ENCODE assay signal across 8 cellular contexts in the genomic region with DNA sequence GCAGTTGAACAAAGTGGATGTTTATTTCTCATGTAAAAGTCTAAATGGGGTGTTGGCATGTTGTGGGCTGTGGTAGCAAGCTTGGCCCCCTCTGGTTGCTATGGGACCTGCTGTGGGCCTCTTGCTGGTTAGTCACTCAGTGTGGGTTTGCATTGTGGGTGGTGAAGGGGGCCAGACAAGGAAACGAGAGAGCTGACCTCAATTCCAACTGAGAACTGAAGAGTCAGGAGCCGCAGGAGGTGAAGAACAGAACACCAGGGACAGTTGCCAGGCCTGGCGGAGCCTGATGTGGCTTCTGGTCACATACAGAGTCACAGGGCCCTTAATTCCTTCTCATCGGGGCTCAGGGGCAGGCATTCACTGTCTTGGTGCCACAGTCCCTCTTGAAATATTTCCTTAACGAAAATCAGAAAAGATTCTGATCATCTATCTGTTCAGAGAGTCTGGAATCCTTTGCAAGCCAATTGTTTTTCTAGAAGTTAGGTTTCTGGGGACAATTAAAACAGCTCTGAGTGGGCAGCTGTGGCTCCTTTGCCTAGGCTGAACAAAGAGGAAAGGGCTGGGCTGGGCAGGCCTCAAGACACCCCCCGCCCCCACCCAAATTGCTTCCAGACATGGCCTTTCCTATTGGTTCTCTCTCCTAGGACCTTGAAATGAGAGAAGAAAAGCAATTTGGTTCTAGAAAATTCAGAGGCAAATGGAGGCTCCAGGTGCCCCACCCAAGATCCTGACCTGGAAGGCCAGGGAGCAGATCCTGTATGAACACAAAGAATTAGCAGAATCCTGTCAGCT. TPM values are rescaled to one million over a fixed set of nuclear protein-coding genes. Genes with fewer than 3 reads are reported as not detected.
DNase-seq lines count a peak whose midpoint lies in the region; ATAC-seq and TF ChIP-seq lines count a peak whose summit lies in the region.

No MANE protein-coding gene starts in this region.

- no peaks in the 10 kb centered on the region for H3K9me3 ChIP-seq in CD4-positive, alpha-beta memory T cell (ENCODE audit: control insufficient read depth in 1 of 2, low read length in 2 of 2)
- H3K9me3 ChIP-seq in skeletal muscle tissue (ENCODE audit: control insufficient read depth in 3 of 3, low read length in 3 of 3) (no peaks in the 10 kb centered on the region), heart right ventricle (no peaks in the 10 kb centered on the region)

- in situ Hi-C loops in GM13977 (cut with MboI; ENCODE audit: low pct_unique_long_range_greater_than_20kb, low sequenced_read_pairs, unreplicated experiment) = no loop called here

- H3K9me3 Mint-ChIP-seq in CD4-positive, alpha-beta memory T cell = no peaks in the 10 kb centered on the region
- no peaks in the 10 kb centered on the region for H3K9me3 Mint-ChIP-seq in T-helper 2 cell treated with Interferon-gamma antibody and Interleukin-4, amounts not matched to agents 5 μg/mL and 100 μg/mL, for 36 hours
- no peaks in the 10 kb centered on the region for H3K9me3 Mint-ChIP-seq in chondrocyte (ENCODE audit: low read depth)

- intact Hi-C loops in CD4-positive, alpha-beta memory T cell (cut with micrococcal nuclease) = loop anchor here (10.0 kb wide), 1 partner anchor 311 kb away; a partner anchor contains a TSS
- intact Hi-C loops in heart right ventricle (cut with DNase I) = loop anchor here in 4 of 10 donors (2.0 to 10.0 kb wide), 3 partner anchors 269 to 489 kb away; a partner anchor contains a TSS

- H3K4me1 Mint-ChIP-seq in CD4-positive, alpha-beta memory T cell = peaks cover 31 to 62% (median 43%) of the 10 kb centered on the region in 4 donors
- H3K4me1 Mint-ChIP-seq in T-helper 2 cell treated with Interferon-gamma antibody and Interleukin-4, amounts not matched to agents 5 μg/mL and 100 μg/mL, for 36 hours (ENCODE audit: low read depth) = peaks cover 57% of the 10 kb centered on the region
- H3K4me1 Mint-ChIP-seq in chondrocyte (ENCODE audit: low read depth) = peaks cover 57% of the 10 kb centered on the region

- H3K4me3 ChIP-seq in CD4-positive, alpha-beta memory T cell (ENCODE audit: low read length in 2 of 2) = no peak overlapping the region
- H3K4me3 ChIP-seq in skeletal muscle tissue (ENCODE audit: low read length in 3 of 3) = no peak overlapping the region
- no peak overlapping the region for H3K4me3 ChIP-seq in heart right ventricle

- peaks cover 6 to 23% of the 10 kb centered on the region in 2 donors for H3K36me3 Mint-ChIP-seq in CD4-positive, alpha-beta memory T cell
- H3K36me3 Mint-ChIP-seq in T-helper 2 cell treated with Interferon-gamma antibody and Interleukin-4, amounts not matched to agents 5 μg/mL and 100 μg/mL, for 36 hours (ENCODE audit: low read depth) = peaks cover 18% of the 10 kb centered on the region
- H3K36me3 Mint-ChIP-seq in chondrocyte (ENCODE audit: low read depth) = peaks cover 2% of the 10 kb centered on the region

- peak overlapping the region in 2 of 3 donors; percentile 2 to 95 for H3K9ac ChIP-seq in skeletal muscle tissue (ENCODE audit: low read depth in 1 of 3, low read length in 3 of 3)

- peak overlapping the region; percentile 31 to 98 (median 52) for H3K4me3 Mint-ChIP-seq in CD4-positive, alpha-beta memory T cell
- peak overlapping the region; percentile 27 for H3K4me3 Mint-ChIP-seq in T-helper 2 cell treated with Interferon-gamma antibody and Interleukin-4, amounts not matched to agents 5 μg/mL and 100 μg/mL, for 36 hours
- H3K4me3 Mint-ChIP-seq in chondrocyte (ENCODE audit: unreplicated experiment) = no peak overlapping the region

- H3K27me3 Mint-ChIP-seq in CD4-positive, alpha-beta memory T cell = no peaks in the 10 kb centered on the region
- H3K27me3 Mint-ChIP-seq in T-helper 2 cell treated with Interferon-gamma antibody and Interleukin-4, amounts not matched to agents 5 μg/mL and 100 μg/mL, for 36 hours (ENCODE audit: low read depth) = no peaks in the 10 kb centered on the region
- no peaks in the 10 kb centered on the region for H3K27me3 Mint-ChIP-seq in chondrocyte (ENCODE audit: low read depth)

- POLR2A ChIA-PET in CD4-positive, alpha-beta memory T cell (lab: Charles Lee; ENCODE audit: partially characterized antibody) = interaction anchor here (1.0 to 2.4 kb wide), 5 partner anchors 18 to 410 kb away, joined by 3 to 9 read pairs (median 5); a partner anchor contains a TSS

- peaks cover 55% of the 10 kb centered on the region for H3K4me1 ChIP-seq in CD4-positive, alpha-beta memory T cell (ENCODE audit: insufficient read depth, low read length)
- H3K4me1 ChIP-seq in skeletal muscle tissue (ENCODE audit: control insufficient read depth in 3 of 3, insufficient read depth in 3 of 3, low read length in 3 of 3) = peaks cover 21 to 42% (median 29%) of the 10 kb centered on the region in 3 donors
- H3K4me1 ChIP-seq in heart right ventricle = peaks cover 0 to 36% (median 24%) of the 10 kb centered on the region in 9 donors

- no peak for ATAC-seq in heart right ventricle
- ATAC-seq in GM19397 (IDR thresholded peaks at IDR 0.05; ENCODE audit: unreplicated experiment) = no peak

- H3K27me3 ChIP-seq in CD4-positive, alpha-beta memory T cell (ENCODE audit: insufficient read depth, low read length) = no peaks in the 10 kb centered on the region
- H3K27me3 ChIP-seq in skeletal muscle tissue (ENCODE audit: control insufficient read depth in 3 of 3, insufficient read depth in 3 of 3, low read length in 3 of 3) (no peaks in the 10 kb centered on the region), heart right ventricle (peaks cover 0 to 6% (median 0%) of the 10 kb centered on the region in 7 donors)

- TF ChIP-seq CTCF in chondrocyte (IDR thresholded peaks at IDR 0.05) (no peak), heart right ventricle (IDR thresholded peaks at IDR 0.05) (no peak), GM13977 (IDR thresholded peaks at IDR 0.05; ENCODE audit: extremely low read depth, insufficient read depth, missing control alignments) (no peak)

- H3K27ac ChIP-seq in CD4-positive, alpha-beta memory T cell (ENCODE audit: low read depth, low read length) = peak overlapping the region; percentile 87
- H3K27ac ChIP-seq in skeletal muscle tissue (ENCODE audit: low read depth, low read length) = peak overlapping the region; percentile 93
- peak overlapping the region in 2 of 10 donors; percentile 94 to 99 for H3K27ac ChIP-seq in heart right ventricle

- no peaks in the 10 kb centered on the region for H3K36me3 ChIP-seq in CD4-positive, alpha-beta memory T cell (ENCODE audit: insufficient read depth, low read length)
- H3K36me3 ChIP-seq in skeletal muscle tissue (ENCODE audit: control insufficient read depth in 3 of 3, insufficient read depth in 3 of 3, low read length in 3 of 3) = peaks cover 0 to 4% (median 0%) of the 10 kb centered on the region in 3 donors
- H3K36me3 ChIP-seq in heart right ventricle = peaks cover 0 to 9% (median 0%) of the 10 kb centered on the region in 9 donors

- DNase-seq in CD4-positive, alpha-beta memory T cell = peak; percentile 54 to 84 (median 71)
- peak; percentile 80 for DNase-seq in T-helper 2 cell treated with Interferon-gamma antibody and Interleukin-4, amounts not matched to agents 5 μg/mL and 100 μg/mL, for 36 hours (ENCODE audit: low spot score)
- DNase-seq in chondrocyte (ENCODE audit: low spot score) (no peak), heart right ventricle (no peak), GM13977 (ENCODE audit: low spot score) (no peak), T1000 (lab: John Stamatoyannopoulos, UW) (no peak)

- CTCF ChIA-PET in CD4-positive, alpha-beta memory T cell (lab: Charles Lee; ENCODE audit: partially characterized antibody) = interaction anchor here (0.8 to 5.1 kb wide), 4 partner anchors 9 to 450 kb away, joined by 3 to 26 read pairs (median 4); no protein-coding TSS in a partner anchor

- 78 to 81% methylated on average over 6 of the region's 6 CpGs for WGBS in heart right ventricle, 2 donors

- H3K27ac Mint-ChIP-seq in CD4-positive, alpha-beta memory T cell = peak overlapping the region; percentile 90 to 100 (median 97)
- H3K27ac Mint-ChIP-seq in T-helper 2 cell treated with Interferon-gamma antibody and Interleukin-4, amounts not matched to agents 5 μg/mL and 100 μg/mL, for 36 hours = peak overlapping the region; percentile 94
- peak overlapping the region; percentile 95 for H3K27ac Mint-ChIP-seq in chondrocyte (ENCODE audit: unreplicated experiment)

RNA-seq across cellular contexts. Expression of a gene that starts 2.1 kb away (rescaled TPM):
- total RNA-seq in CD4-positive, alpha-beta memory T cell = 100 to 1,000 TPM in 1 of 2 experiments, 10 to 100 TPM in 1; 98.1 to 104 TPM
- polyA plus RNA-seq in CD4-positive, alpha-beta memory T cell = 10 to 100 TPM; 66.7 to 96.1 TPM
- total RNA-seq in chondrocyte (33.0 to 56.9 TPM (median 34.7 TPM) in 3 replicates), skeletal muscle tissue (39.1 TPM), heart right ventricle (10 to 100 TPM in 6 of 10 donors, 1 to 10 TPM in 4; 6.4 to 21.8 (median 10.4) TPM)
- polyA plus RNA-seq in heart right ventricle = 10 to 100 TPM; 12.2 to 22.8 TPM

Comparison
In these comparisons a context has a peak if more than half of its experiments do, and no peak if none do; other contexts are left out.
1. DNase-seq: peak in CD4-positive, alpha-beta memory T cell (5 of 5) and T-helper 2 cell treated with Interferon-gamma antibody and Interleukin-4, amounts not matched to agents 5 μg/mL and 100 μg/mL, for 36 hours (single experiment); none in chondrocyte (single experiment), heart right ventricle (0 of 2), GM13977 (single experiment) and T1000 (single experiment).
2. Peak in every context shown above with its lines, with median percentiles within 50 percentile points of each other: H3K27ac Mint-ChIP-seq.